7 cellular contexts compared by ENCODE assay signal in genomic region chr19:37719927-37720265, GRCh38. TPM values are rescaled to one million over a fixed set of nuclear protein-coding genes. Genes with fewer than 3 reads are reported as not detected.
A peak's percentile ranks its signal among the peaks of the same experiment; 100 is the strongest.
DNase-seq lines count a peak whose midpoint lies in the region; ATAC-seq and TF ChIP-seq lines count a peak whose summit lies in the region.

No MANE protein-coding gene starts in this region.

- H3K9me3 ChIP-seq in iPS-20b (ENCODE audit: insufficient read depth, low read depth, low read length) (no peaks in the 10 kb centered on the region), stomach (peaks cover 0 to 13% (median 6%) of the 10 kb centered on the region in 4 donors)

- peak overlapping the region; percentile 94; the same call in 1 of the 2 replicates for H3K4me3 ChIP-seq in iPS-20b (ENCODE audit: low read length)
- H3K4me3 ChIP-seq in stomach, result peak overlapping the region; percentile 72 to 94 (median 90)

- H3K27me3 Mint-ChIP-seq in HFFc6 (ENCODE audit: insufficient read depth), result no peaks in the 10 kb centered on the region
- no peaks in the 10 kb centered on the region for H3K27me3 Mint-ChIP-seq in activated T-helper 1 cell treated with anti-CD3 and anti-CD28 coated beads, Interleukin-12 subunit alpha, Interleukin-12 subunit beta, Interleukin-2, Interleukin-4 antibody, amounts not matched to agents 30 ng/mL and 10 ng/mL and 1 ng/mL, durations not matched to agents 14 hours and 24 hours and 36 hours (ENCODE audit: insufficient read depth)

- H3K36me3 ChIP-seq in iPS-20b (ENCODE audit: insufficient read depth, low read depth, low read length) (peaks cover 2% of the 10 kb centered on the region; the same call in 1 of the 2 replicates), stomach (peaks cover 0 to 5% (median 4%) of the 10 kb centered on the region in 4 donors)

- H3K27ac ChIP-seq in iPS-20b (ENCODE audit: low read length) (no peak overlapping the region), stomach (peak overlapping the region; percentile 53 to 87 (median 81))

- H3K4me1 Mint-ChIP-seq in HFFc6 (ENCODE audit: low read depth), result peaks cover 13% of the 10 kb centered on the region
- H3K4me1 Mint-ChIP-seq in activated T-helper 1 cell treated with anti-CD3 and anti-CD28 coated beads, Interleukin-12 subunit alpha, Interleukin-12 subunit beta, Interleukin-2, Interleukin-4 antibody, amounts not matched to agents 30 ng/mL and 10 ng/mL and 1 ng/mL, durations not matched to agents 14 hours and 24 hours and 36 hours (ENCODE audit: low read depth), result peaks cover 9% of the 10 kb centered on the region

- H3K36me3 Mint-ChIP-seq in HFFc6 (ENCODE audit: low read depth), result peaks cover 16% of the 10 kb centered on the region
- H3K36me3 Mint-ChIP-seq in activated T-helper 1 cell treated with anti-CD3 and anti-CD28 coated beads, Interleukin-12 subunit alpha, Interleukin-12 subunit beta, Interleukin-2, Interleukin-4 antibody, amounts not matched to agents 30 ng/mL and 10 ng/mL and 1 ng/mL, durations not matched to agents 14 hours and 24 hours and 36 hours (ENCODE audit: low read depth), result peaks cover 7% of the 10 kb centered on the region

- peaks cover 5% of the 10 kb centered on the region; the same call in 1 of the 2 replicates for H3K9me3 Mint-ChIP-seq in HFFc6
- H3K9me3 Mint-ChIP-seq in activated T-helper 1 cell treated with anti-CD3 and anti-CD28 coated beads, Interleukin-12 subunit alpha, Interleukin-12 subunit beta, Interleukin-2, Interleukin-4 antibody, amounts not matched to agents 30 ng/mL and 10 ng/mL and 1 ng/mL, durations not matched to agents 14 hours and 24 hours and 36 hours, result peaks cover 32% of the 10 kb centered on the region

- H3K27ac Mint-ChIP-seq in HFFc6, result peak overlapping the region; percentile 61; the same call in 1 of the 2 replicates
- H3K27ac Mint-ChIP-seq in activated T-helper 1 cell treated with anti-CD3 and anti-CD28 coated beads, Interleukin-12 subunit alpha, Interleukin-12 subunit beta, Interleukin-2, Interleukin-4 antibody, amounts not matched to agents 30 ng/mL and 10 ng/mL and 1 ng/mL, durations not matched to agents 14 hours and 24 hours and 36 hours, result peak overlapping the region; percentile 67

- TF ChIP-seq POLR2A in stomach (IDR thresholded peaks at IDR 0.05), result no peak

- H3K4me3 Mint-ChIP-seq in HFFc6, result peak overlapping the region; percentile 97
- H3K4me3 Mint-ChIP-seq in activated T-helper 1 cell treated with anti-CD3 and anti-CD28 coated beads, Interleukin-12 subunit alpha, Interleukin-12 subunit beta, Interleukin-2, Interleukin-4 antibody, amounts not matched to agents 30 ng/mL and 10 ng/mL and 1 ng/mL, durations not matched to agents 14 hours and 24 hours and 36 hours, result peak overlapping the region; percentile 87

- H3K27me3 ChIP-seq in iPS-20b (ENCODE audit: insufficient read depth, low read length), result no peaks in the 10 kb centered on the region
- H3K27me3 ChIP-seq in stomach, result no peaks in the 10 kb centered on the region

- ATAC-seq in HG03520 (IDR thresholded peaks at IDR 0.05; ENCODE audit: unreplicated experiment) (no peak), GM21528 (IDR thresholded peaks at IDR 0.05; ENCODE audit: low FRiP score, unreplicated experiment) (no peak)

- no peak for TF ChIP-seq EP300 in stomach (IDR thresholded peaks at IDR 0.05)

- no peak for DNase-seq in HFFc6
- no peak for DNase-seq in activated T-helper 1 cell treated with anti-CD3 and anti-CD28 coated beads, Interleukin-12 subunit alpha, Interleukin-12 subunit beta, Interleukin-2, Interleukin-4 antibody, amounts not matched to agents 30 ng/mL and 10 ng/mL and 1 ng/mL, durations not matched to agents 14 hours and 24 hours and 36 hours (ENCODE audit: low spot score)
- no peak for DNase-seq in stomach
- DNase-seq in AG08396 (ENCODE audit: low spot score), result no peak

- 6 to 9% (median 7%) methylated on average over 8 of the region's 8 CpGs for WGBS in stomach, 5 donors

- H3K9ac ChIP-seq in iPS-20b (ENCODE audit: low read depth, low read length), result no peak overlapping the region

- TF ChIP-seq CTCF in HFFc6 (IDR thresholded peaks at IDR 0.05) (peak; percentile 28), stomach (IDR thresholded peaks at IDR 0.05) (peak in 1 of 7 experiments; percentile 13)

- H3K4me1 ChIP-seq in iPS-20b (ENCODE audit: insufficient read depth, low read length) (peaks cover 18% of the 10 kb centered on the region; the same call in 1 of the 2 replicates), stomach (peaks cover 6 to 16% (median 13%) of the 10 kb centered on the region in 4 donors)

- intact Hi-C loops in activated T-helper 1 cell treated with anti-CD3 and anti-CD28 coated beads, Interleukin-12 subunit alpha, Interleukin-12 subunit beta, Interleukin-2, Interleukin-4 antibody, amounts not matched to agents 30 ng/mL and 10 ng/mL and 1 ng/mL, durations not matched to agents 14 hours and 24 hours and 36 hours (cut with micrococcal nuclease), result loop anchor here (1.0 to 2.0 kb wide), 3 partner anchors 59 to 254 kb away; partner anchors contain the start of genes ZFP30 and ZNF573
- intact Hi-C loops in stomach (cut with DNase I; ENCODE audit: low total_unique reads), result no loop called here

RNA-seq across cellular contexts. Expression of gene ZNF607, which starts 0.3 kb away (rescaled TPM):
- total RNA-seq in HFFc6 (2021; fragmentation: NEBNext Ultra II Directional; extraction: Animal tissue kit (Norgen Biotek cat#: 25700)), result 1 to 10 TPM; 2.1 to 5.1 (median 3.5) TPM
- total RNA-seq in activated T-helper 1 cell treated with anti-CD3 and anti-CD28 coated beads, Interleukin-12 subunit alpha, Interleukin-12 subunit beta, Interleukin-2, Interleukin-4 antibody, amounts not matched to agents 30 ng/mL and 10 ng/mL and 1 ng/mL, durations not matched to agents 14 hours and 24 hours and 36 hours, result 1.9 and 2.4 TPM in 2 replicates
- 1 to 10 TPM; 1.4 to 7.0 (median 4.6) TPM for total RNA-seq in stomach
- polyA plus RNA-seq in stomach, result 1 to 10 TPM in 2 of 3 donors, under 1 TPM in 1; 0.76 to 2.8 (median 1.3) TPM

RNA-seq across cellular contexts. Expression of gene ZNF573, which starts 59.5 kb away (rescaled TPM):
- total RNA-seq in HFFc6 (2021; fragmentation: NEBNext Ultra II Directional; extraction: Animal tissue kit (Norgen Biotek cat#: 25700)), result 1 to 10 TPM; 4.9 to 8.4 (median 6.4) TPM
- 3.7 and 5.6 TPM in 2 replicates for total RNA-seq in activated T-helper 1 cell treated with anti-CD3 and anti-CD28 coated beads, Interleukin-12 subunit alpha, Interleukin-12 subunit beta, Interleukin-2, Interleukin-4 antibody, amounts not matched to agents 30 ng/mL and 10 ng/mL and 1 ng/mL, durations not matched to agents 14 hours and 24 hours and 36 hours
- total RNA-seq in stomach, result 10 to 100 TPM in 3 of 5 donors, 1 to 10 TPM in 1, not detected in 1; 3.1 to 22.6 (median 11.0) TPM
- 1 to 10 TPM in 2 of 3 donors, under 1 TPM in 1; 0.68 to 2.7 (median 1.2) TPM for polyA plus RNA-seq in stomach
